1 cellular context compared by ENCODE assay signal in genomic region chr12:2198542-2198941, GRCh38.
TF ChIP-seq lines count a peak whose summit lies in the region.

No MANE protein-coding gene starts in this region.

TF ChIP-seq in WTC11, 78 proteins besides CTCF, POLR2A, EP300 and RAD21 (continued from another document):
- no peak for TF ChIP-seq ZNF281 (CRISPR knock-in tag; IDR thresholded peaks at IDR 0.05)
TF ChIP-seq in WTC11: peak in this region for 0.
